In genomic region chr9:23245067-23245466, GRCh38 we compare ENCODE assay signal across 34 cellular contexts.
"Had no signal": no experiment of that assay in that cellular context is flagged by ENCODE, and none has a peak within 500 bp of the region (broad histone marks: within the 10 kb centered on the region; RNA-seq: fewer than 3 reads in every experiment).

No MANE protein-coding gene starts in this region.

- DNase-seq: Karpas-422, Kasumi-1, MG63, MM.1S, MV-4-11, NCI-H1048, NCI-H1092, NCI-H1092 treated with DMSO at 0.1 percent for 48 hours, NCI-H1105, NCI-H1105 treated with DMSO at 0.1 percent for 48 hours, NCI-H1417, NCI-H1417 treated with DMSO at 0.1 percent for 48 hours, NCI-H1436, NCI-H1436 treated with DMSO at 0.1 percent for 48 hours, NCI-H146, NCI-H1694, NCI-H1694 treated with DMSO at 0.1 percent for 48 hours, NCI-H187, NCI-H187 treated with DMSO at 0.1 percent for 48 hours, NCI-H1930, NCI-H2029, NCI-H2029 treated with DMSO at 0.1 percent for 48 hours, NCI-H2081, NCI-H2081 treated with DMSO at 0.1 percent for 48 hours, NCI-H2107, NCI-H2171, NCI-H2171 treated with DMSO at 0.1 percent for 48 hours, NCI-H2227 treated with DMSO at 0.1 percent for 48 hours, NCI-H226, NCI-H345, NCI-H446, NCI-H446 treated with DMSO at 0.1 percent for 48 hours, NCI-H510A, NCI-H510A treated with DMSO at 0.1 percent for 48 hours had no signal

- H3K36me3 ChIP-seq: MG63 had no signal

- H3K4me3 ChIP-seq: MG63 had no signal

- H3K27me3 ChIP-seq: MG63 had no signal

- H3K9me3 ChIP-seq: MG63 had no signal
